In genomic region chr16:80084614-80085013, GRCh38 we compare ENCODE assay signal across 9 cellular contexts.
DNase-seq lines count a peak whose midpoint lies in the region; ATAC-seq and TF ChIP-seq lines count a peak whose summit lies in the region.
"Had no signal": no experiment of that assay in that cellular context is flagged by ENCODE, and none has a peak within 500 bp of the region (broad histone marks: within the 10 kb centered on the region; RNA-seq: fewer than 3 reads in every experiment).

No MANE protein-coding gene starts in this region.

- no peak overlapping the region for H3K4me3 ChIP-seq in AG04449 (ENCODE audit: low read depth, low read length)

- DNase-seq in AG04449 (ENCODE audit: low read depth, low spot score) (no peak), glomerular visceral epithelial cell (ENCODE audit: extremely low spot score) (peak; percentile 64), progenitor cell of endocrine pancreas (ENCODE audit: low spot score, unreplicated experiment) (no peak), KG1 (lab: John Stamatoyannopoulos, UW) (no peak)

- POLR2A ChIA-PET in AG04449 (lab: Yijun Ruan, JAX): no interaction called here

- ATAC-seq in GM21528 (IDR thresholded peaks at IDR 0.05; ENCODE audit: low FRiP score, unreplicated experiment) (no peak), GM21529 (IDR thresholded peaks at IDR 0.05; ENCODE audit: unreplicated experiment) (no peak)

- H3K4me1 Mint-ChIP-seq in progenitor cell of endocrine pancreas (ENCODE audit: low read depth): peaks cover 9% of the 10 kb centered on the region

- no peaks in the 10 kb centered on the region for H3K9me3 Mint-ChIP-seq in progenitor cell of endocrine pancreas (ENCODE audit: low read depth)
- H3K9me3 Mint-ChIP-seq: dendritic cell treated with granulocyte-macrophage colony-stimulating factor and Interleukin-4, amounts not matched to agents 40 ng/mL and 50 ng/mL, for 4 days had no signal

- H3K4me3 Mint-ChIP-seq in progenitor cell of endocrine pancreas (ENCODE audit: low read depth): no peak overlapping the region
- H3K4me3 Mint-ChIP-seq: dendritic cell treated with granulocyte-macrophage colony-stimulating factor and Interleukin-4, amounts not matched to agents 40 ng/mL and 50 ng/mL, for 4 days had no signal

- peak; percentile 40 for TF ChIP-seq CTCF in AG04449 (IDR thresholded peaks at IDR 0.05; ENCODE audit: insufficient read depth, low read length, missing control alignments)
- TF ChIP-seq CTCF in GM12873 (IDR thresholded peaks at IDR 0.05; ENCODE audit: insufficient read depth, low read depth, low read length, missing control alignments): peak; percentile 61
- TF ChIP-seq CTCF in VCaP (conservative IDR thresholded peaks at IDR 0.05): peak; percentile 75
- peak; percentile 72 for TF ChIP-seq CTCF in progenitor cell of endocrine pancreas (IDR thresholded peaks at IDR 0.05; ENCODE audit: unreplicated experiment)

- H3K27ac ChIP-seq in VCaP: no peak overlapping the region

- no peak overlapping the region for H3K27ac Mint-ChIP-seq in progenitor cell of endocrine pancreas
- H3K27ac Mint-ChIP-seq: dendritic cell treated with granulocyte-macrophage colony-stimulating factor and Interleukin-4, amounts not matched to agents 40 ng/mL and 50 ng/mL, for 4 days had no signal

- no peaks in the 10 kb centered on the region for H3K36me3 Mint-ChIP-seq in progenitor cell of endocrine pancreas (ENCODE audit: insufficient read depth)

- H3K27me3 Mint-ChIP-seq in progenitor cell of endocrine pancreas: peaks cover 6% of the 10 kb centered on the region
- H3K27me3 Mint-ChIP-seq: dendritic cell treated with granulocyte-macrophage colony-stimulating factor and Interleukin-4, amounts not matched to agents 40 ng/mL and 50 ng/mL, for 4 days had no signal

- CTCF ChIA-PET in AG04449 (lab: Yijun Ruan, JAX): interaction anchor here (0.6 to 1.9 kb wide), 9 partner anchors 9 to 865 kb away, joined by 3 to 10 read pairs (median 3); no protein-coding TSS in a partner anchor
